10 cellular contexts compared by ENCODE assay signal in genomic region chr11:35182317-35182939, GRCh38. TPM values are rescaled to one million over a fixed set of nuclear protein-coding genes. Genes with fewer than 3 reads are reported as not detected.
DNase-seq lines count a peak whose midpoint lies in the region; ATAC-seq and TF ChIP-seq lines count a peak whose summit lies in the region.
"Had no signal": no experiment of that assay in that cellular context is flagged by ENCODE, and none has a peak within 500 bp of the region (broad histone marks: within the 10 kb centered on the region; RNA-seq: fewer than 3 reads in every experiment).

No MANE protein-coding gene starts in this region.

- TF ChIP-seq CTCF in AG04450 (IDR thresholded peaks at IDR 0.05; ENCODE audit: low read depth, low read length) = no peak

- H3K9me3 ChIP-seq in AG04450 (ENCODE audit: control insufficient read depth, insufficient read depth, low read length) = no peaks in the 10 kb centered on the region
- no peaks in the 10 kb centered on the region for H3K9me3 ChIP-seq in T-helper 17 cell (ENCODE audit: control insufficient read depth, low read length, poor library complexity, severe bottlenecking)

- ATAC-seq in GM18909 (IDR thresholded peaks at IDR 0.05; ENCODE audit: poor library complexity, unreplicated experiment) = peak; percentile 79
- peak; percentile 66 for ATAC-seq in HG02852 (IDR thresholded peaks at IDR 0.05; ENCODE audit: unreplicated experiment)
- peak; percentile 4 for ATAC-seq in T-helper 17 cell

- H3K27me3 Mint-ChIP-seq in T-helper 17 cell = no peaks in the 10 kb centered on the region
- H3K27me3 Mint-ChIP-seq in T-helper 2 cell treated with Interferon-gamma antibody and Interleukin-4, amounts not matched to agents 5 μg/mL and 100 μg/mL, for 36 hours (ENCODE audit: low read depth) = no peaks in the 10 kb centered on the region

- no peaks in the 10 kb centered on the region for H3K9me3 Mint-ChIP-seq in T-helper 2 cell treated with Interferon-gamma antibody and Interleukin-4, amounts not matched to agents 5 μg/mL and 100 μg/mL, for 36 hours

- CTCF ChIA-PET in AG04450 (lab: Charles Lee) = interaction anchor here (3.9 kb wide), 1 partner anchor 210 kb away, joined by 12 read pairs; no protein-coding TSS in a partner anchor

- peak overlapping the region; percentile 98 for H3K27ac Mint-ChIP-seq in T-helper 17 cell
- H3K27ac Mint-ChIP-seq in T-helper 2 cell treated with Interferon-gamma antibody and Interleukin-4, amounts not matched to agents 5 μg/mL and 100 μg/mL, for 36 hours = no peak overlapping the region

- no peak for DNase-seq in AG04450 (ENCODE audit: low read depth, low spot score)
- DNase-seq in T-helper 17 cell = no peak
- DNase-seq in NCI-H510A treated with DMSO at 0.1 percent for 48 hours (lab: John Stamatoyannopoulos, UW) = no peak
- DNase-seq in retina = no peak
- no peak for DNase-seq in T-helper 2 cell treated with Interferon-gamma antibody and Interleukin-4, amounts not matched to agents 5 μg/mL and 100 μg/mL, for 36 hours (ENCODE audit: low spot score)
- no peak for DNase-seq in NCI-H2107 (lab: John Stamatoyannopoulos, UW)
- DNase-seq: C1 segment of cervical spinal cord had no signal

- H3K4me1 Mint-ChIP-seq in T-helper 17 cell = peaks cover 69% of the 10 kb centered on the region
- H3K4me1 Mint-ChIP-seq in T-helper 2 cell treated with Interferon-gamma antibody and Interleukin-4, amounts not matched to agents 5 μg/mL and 100 μg/mL, for 36 hours (ENCODE audit: low read depth) = peaks cover 55% of the 10 kb centered on the region

- H3K4me3 ChIP-seq in AG04450 (ENCODE audit: low read depth, low read length) = no peak overlapping the region
- H3K4me3 ChIP-seq: cardiac muscle cell had no signal

- peaks cover 39% of the 10 kb centered on the region for H3K36me3 Mint-ChIP-seq in T-helper 17 cell (ENCODE audit: low read depth)
- peaks cover 76% of the 10 kb centered on the region for H3K36me3 Mint-ChIP-seq in T-helper 2 cell treated with Interferon-gamma antibody and Interleukin-4, amounts not matched to agents 5 μg/mL and 100 μg/mL, for 36 hours (ENCODE audit: low read depth)

- POLR2A ChIA-PET in AG04450 (lab: Yijun Ruan, JAX) = no interaction called here

- H3K27me3 ChIP-seq in AG04450 (ENCODE audit: control insufficient read depth, insufficient read depth, low read length) = no peaks in the 10 kb centered on the region
- H3K27me3 ChIP-seq: cardiac muscle cell had no signal

- peak overlapping the region; percentile 43 for H3K27ac ChIP-seq in AG04450 (ENCODE audit: low read depth, low read length)
- H3K27ac ChIP-seq: cardiac muscle cell had no signal

- peak overlapping the region; percentile 74 for H3K4me3 Mint-ChIP-seq in T-helper 17 cell
- no peak overlapping the region for H3K4me3 Mint-ChIP-seq in T-helper 2 cell treated with Interferon-gamma antibody and Interleukin-4, amounts not matched to agents 5 μg/mL and 100 μg/mL, for 36 hours

RNA-seq across cellular contexts. Expression of gene CD44, which starts 43.5 kb away (rescaled TPM):
- polyA plus RNA-seq in AG04450 (2011; rRNA removed) = 1,799 and 1,817 TPM in 2 replicates
- polyA minus RNA-seq in AG04450 (2011; rRNA and poly(A)+ RNA removed) = 2,797 and 2,845 TPM in 2 replicates
- total RNA-seq in T-helper 17 cell = 1,000 to 10,000 TPM; 1,118 to 1,497 TPM

Comparison
In these comparisons a context has a peak if more than half of its experiments do, and no peak if none do; other contexts are left out.
1. ATAC-seq: peak in every context shown above with its lines; median percentile 79 in GM18909; 66 in HG02852; 4 in T-helper 17 cell.